9 cellular contexts compared by ENCODE assay signal in the genomic region with DNA sequence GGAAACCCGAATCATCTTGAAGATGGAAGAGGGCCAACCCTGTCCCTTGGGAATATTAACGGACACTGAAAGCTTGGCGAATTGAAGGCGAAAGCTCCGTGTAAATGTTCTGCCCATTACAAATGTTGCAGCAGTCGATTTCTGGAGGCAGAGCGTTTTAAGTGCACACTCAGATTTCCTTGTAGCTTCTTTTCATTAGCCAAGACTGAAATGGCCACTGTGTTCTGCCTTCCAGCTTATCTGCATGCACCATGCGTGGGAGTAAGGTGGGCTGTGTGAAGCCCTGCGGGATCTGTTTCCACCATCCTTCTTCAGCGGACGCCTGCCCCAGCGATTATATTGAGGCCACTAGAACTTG. TPM values are rescaled to one million over a fixed set of nuclear protein-coding genes. Genes with fewer than 3 reads are reported as not detected.
DNase-seq lines count a peak whose midpoint lies in the region; ATAC-seq and TF ChIP-seq lines count a peak whose summit lies in the region.
"Had no signal": no experiment of that assay in that cellular context is flagged by ENCODE, and none has a peak within 500 bp of the region (broad histone marks: within the 10 kb centered on the region; RNA-seq: fewer than 3 reads in every experiment).

No MANE protein-coding gene starts in this region.

- H3K9me3 Mint-ChIP-seq in activated naive CD4-positive, alpha-beta T cell treated with anti-CD3 and anti-CD28 coated beads for 36 hours = no peaks in the 10 kb centered on the region
- no peaks in the 10 kb centered on the region for H3K9me3 Mint-ChIP-seq in T-cell

- H3K27me3 Mint-ChIP-seq in activated naive CD4-positive, alpha-beta T cell treated with anti-CD3 and anti-CD28 coated beads for 36 hours (ENCODE audit: low read depth) = no peaks in the 10 kb centered on the region
- no peaks in the 10 kb centered on the region for H3K27me3 Mint-ChIP-seq in T-cell

- peak overlapping the region; percentile 91 for H3K4me3 ChIP-seq in fibroblast of the aortic adventitia (ENCODE audit: low read depth, low read length)

- POLR2A ChIA-PET in T-cell (lab: Charles Lee) = interaction anchor here in 1 of 2 donors (0.6 kb wide), 1 partner anchor 943 kb away, joined by 6 read pairs; no protein-coding TSS in a partner anchor

- peak overlapping the region; percentile 4 for H3K27ac ChIP-seq in temporal lobe (ENCODE audit: low read depth, low read length)
- H3K27ac ChIP-seq: KMS-11 had no signal

- peaks cover 17% of the 10 kb centered on the region for H3K4me1 Mint-ChIP-seq in activated naive CD4-positive, alpha-beta T cell treated with anti-CD3 and anti-CD28 coated beads for 36 hours (ENCODE audit: low read depth)
- peaks cover 26 to 34% (median 31%) of the 10 kb centered on the region in 3 donors for H3K4me1 Mint-ChIP-seq in T-cell

- H3K4me3 Mint-ChIP-seq in activated naive CD4-positive, alpha-beta T cell treated with anti-CD3 and anti-CD28 coated beads for 36 hours = peak overlapping the region; percentile 96
- H3K4me3 Mint-ChIP-seq in T-cell = peak overlapping the region; percentile 94 to 97 (median 95)

- H3K36me3 Mint-ChIP-seq in activated naive CD4-positive, alpha-beta T cell treated with anti-CD3 and anti-CD28 coated beads for 36 hours (ENCODE audit: low read depth) = peaks cover 4% of the 10 kb centered on the region
- peaks cover 9% of the 10 kb centered on the region for H3K36me3 Mint-ChIP-seq in T-cell

- no peak for TF ChIP-seq CTCF in fibroblast of the aortic adventitia (IDR thresholded peaks at IDR 0.05; ENCODE audit: insufficient read depth, low read length)

- CTCF ChIA-PET in activated naive CD4-positive, alpha-beta T cell treated with anti-CD3 and anti-CD28 coated beads for 36 hours (lab: Charles Lee) = interaction anchor here (1.4 to 1.6 kb wide), 2 partner anchors 13 to 24 kb away, joined by 3 read pairs; no protein-coding TSS in a partner anchor
- CTCF ChIA-PET in T-cell (lab: Charles Lee) = interaction anchor here in 1 of 2 donors (1.1 kb wide), 1 partner anchor 10 kb away, joined by 3 read pairs; no protein-coding TSS in a partner anchor

- intact Hi-C loops in activated naive CD4-positive, alpha-beta T cell treated with anti-CD3 and anti-CD28 coated beads for 36 hours (cut with micrococcal nuclease) = loop anchor here (2.0 kb wide), 2 partner anchors 669 to 1331 kb away; a partner anchor contains a TSS

- DNase-seq in activated naive CD4-positive, alpha-beta T cell treated with anti-CD3 and anti-CD28 coated beads for 36 hours = no peak
- no peak for DNase-seq in activated naive CD4-positive, alpha-beta T cell treated with anti-CD3 and anti-CD28 coated beads, Interleukin-2, amount 50 U/mL, for 16 hours
- no peak for DNase-seq in T-cell
- DNase-seq in fibroblast of the aortic adventitia (ENCODE audit: low read depth) = peak; percentile 79
- no peak for DNase-seq in DMS53 (lab: John Stamatoyannopoulos, UW)
- no peak for DNase-seq in stimulated activated naive CD4-positive, alpha-beta T cell treated with Interleukin-2 at 50 U/mL for 16 hours (lab: John Stamatoyannopoulos, UW)

- ATAC-seq in T-cell (replicated peaks in 1 of 4) = no peak
- no peak for ATAC-seq in HG03571 (IDR thresholded peaks at IDR 0.05; ENCODE audit: unreplicated experiment)

- peak overlapping the region; percentile 97 for H3K27ac Mint-ChIP-seq in activated naive CD4-positive, alpha-beta T cell treated with anti-CD3 and anti-CD28 coated beads for 36 hours
- peak overlapping the region in 1 of 2 donors; percentile 87 for H3K27ac Mint-ChIP-seq in T-cell

RNA-seq across cellular contexts. Expression of a gene that starts 1.3 kb away (rescaled TPM):
- 10 to 100 TPM; 28.1 to 33.2 TPM for total RNA-seq in activated naive CD4-positive, alpha-beta T cell treated with anti-CD3 and anti-CD28 coated beads for 36 hours
- total RNA-seq in T-cell (10 to 100 TPM; 13.1 to 19.1 (median 16.0) TPM), fibroblast of the aortic adventitia (ENCODE audit: low replicate concordance) (40.3 and 46.0 TPM in 2 replicates), temporal lobe (17.0 TPM)

RNA-seq across cellular contexts. Expression of a gene that starts 52.5 kb away (rescaled TPM):
- 10 to 100 TPM; 32.3 to 38.2 TPM for total RNA-seq in activated naive CD4-positive, alpha-beta T cell treated with anti-CD3 and anti-CD28 coated beads for 36 hours
- total RNA-seq in T-cell = 10 to 100 TPM; 43.6 to 69.9 (median 50.1) TPM
- total RNA-seq in fibroblast of the aortic adventitia (ENCODE audit: low replicate concordance) = 13.7 and 83.5 TPM in 2 replicates
- 82.4 TPM for total RNA-seq in temporal lobe
